ENCODE assay signal across 3 cellular contexts in the genomic region with DNA sequence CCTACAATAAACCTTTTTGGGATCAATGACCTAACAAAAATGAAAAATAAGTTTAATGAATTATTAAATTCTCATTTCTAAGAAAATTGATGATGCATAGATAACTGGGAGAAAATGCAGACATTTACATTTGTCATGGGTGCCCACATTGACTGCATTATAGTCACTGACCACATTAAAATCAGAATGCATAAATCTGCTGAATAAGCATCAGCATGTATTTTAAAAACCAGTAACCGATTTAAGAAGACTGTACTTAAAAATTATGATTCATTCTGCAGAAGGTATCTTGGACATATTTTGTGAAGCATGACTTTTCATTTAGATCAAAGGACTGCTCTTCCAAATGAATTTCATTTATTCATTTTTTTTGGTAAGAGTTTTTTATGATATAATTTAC.
TF ChIP-seq lines count a peak whose summit lies in the region.

No MANE protein-coding gene starts in this region.

TF ChIP-seq in A549, 52 proteins besides CTCF, POLR2A, EP300 and RAD21:
- TF ChIP-seq MAFK (IDR thresholded peaks at IDR 0.05; ENCODE audit: partially characterized antibody) (peak; percentile 69), MAZ (IDR thresholded peaks at IDR 0.05; ENCODE audit: borderline replicate concordance, low read depth, low read length) (no peak)
- TF ChIP-seq, protein P1, sequence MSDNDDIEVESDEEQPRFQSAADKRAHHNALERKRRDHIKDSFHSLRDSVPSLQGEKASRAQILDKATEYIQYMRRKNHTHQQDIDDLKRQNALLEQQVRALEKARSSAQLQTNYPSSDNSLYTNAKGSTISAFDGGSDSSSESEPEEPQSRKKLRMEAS (IDR thresholded peaks at IDR 0.05) = no peak

TF ChIP-seq in IMR-90, 13 proteins besides CTCF, POLR2A, EP300 and RAD21:
- TF ChIP-seq MAFK (IDR thresholded peaks at IDR 0.05; ENCODE audit: low read depth, low read length) (peak; percentile 60), NFE2L2 (IDR thresholded peaks at IDR 0.05; ENCODE audit: low read depth, low read length) (no peak), SMC3 (IDR thresholded peaks at IDR 0.05; ENCODE audit: low read depth, low read length) (no peak), CEBPB (IDR thresholded peaks at IDR 0.05; ENCODE audit: low read depth, low read length) (no peak)
- TF ChIP-seq, protein P2, sequence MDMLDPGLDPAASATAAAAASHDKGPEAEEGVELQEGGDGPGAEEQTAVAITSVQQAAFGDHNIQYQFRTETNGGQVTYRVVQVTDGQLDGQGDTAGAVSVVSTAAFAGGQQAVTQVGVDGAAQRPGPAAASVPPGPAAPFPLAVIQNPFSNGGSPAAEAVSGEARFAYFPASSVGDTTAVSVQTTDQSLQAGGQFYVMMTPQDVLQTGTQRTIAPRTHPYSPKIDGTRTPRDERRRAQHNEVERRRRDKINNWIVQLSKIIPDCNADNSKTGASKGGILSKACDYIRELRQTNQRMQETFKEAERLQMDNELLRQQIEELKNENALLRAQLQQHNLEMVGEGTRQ (IDR thresholded peaks at IDR 0.05; ENCODE audit: low read depth, low read length) = no peak

TF ChIP-seq in H1, 55 proteins besides CTCF, POLR2A, EP300 and RAD21:
- TF ChIP-seq MAFK (IDR thresholded peaks at IDR 0.05; ENCODE audit: low read depth, low read length) (0 out of 2 replicates have a peak, but pooled peaks have one; percentile 4), HDAC2 (IDR thresholded peaks at IDR 0.05; ENCODE audit: borderline replicate concordance in 1 of 2, low read depth in 2 of 2, low read length in 2 of 2) (no peak)
